In the genomic region with DNA sequence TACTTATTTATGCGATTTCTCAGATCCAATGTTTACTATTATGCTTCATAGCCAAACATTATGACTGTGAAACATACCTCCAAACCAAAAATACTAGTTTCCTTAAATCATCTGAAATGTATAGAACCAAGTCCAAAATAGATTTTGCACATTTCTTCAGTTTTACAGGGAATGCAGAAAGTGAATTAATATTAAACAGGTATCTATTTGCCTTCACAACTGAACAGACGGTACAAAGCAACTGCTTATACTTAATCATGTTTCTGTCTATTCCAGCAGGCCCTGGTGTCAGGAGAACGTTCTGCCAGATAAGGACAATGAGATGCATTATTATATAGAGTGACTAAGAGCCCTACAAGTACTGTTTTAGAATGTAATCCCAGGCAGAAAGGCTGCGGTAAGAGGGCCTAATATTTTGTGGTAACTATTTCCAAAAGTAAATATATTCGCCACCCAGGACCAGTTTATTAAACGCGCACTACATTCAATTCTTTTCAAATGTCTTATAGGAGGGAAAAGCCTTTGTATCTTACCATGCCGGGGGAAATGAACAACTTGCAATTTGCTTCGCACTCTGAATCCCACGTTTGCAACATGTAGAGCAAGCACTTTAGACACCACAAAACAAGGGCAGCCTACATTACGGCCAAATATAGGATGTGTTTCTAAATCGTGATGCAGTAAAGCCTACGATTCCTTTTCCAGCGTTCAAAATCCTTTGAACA, we compare ENCODE assay signal across 8 cellular contexts. TPM values are rescaled to one million over a fixed set of nuclear protein-coding genes. Genes with fewer than 3 reads are reported as not detected.
DNase-seq lines count a peak whose midpoint lies in the region; ATAC-seq and TF ChIP-seq lines count a peak whose summit lies in the region.

No MANE protein-coding gene starts in this region.

- H3K9ac ChIP-seq in MM.1S (ENCODE audit: low read length) (peak overlapping the region; percentile 94), iPS-18a (ENCODE audit: low read length) (peak overlapping the region; percentile 91)

- H3K4me1 Mint-ChIP-seq in activated T-helper 2 cell treated with anti-CD3 and anti-CD28 coated beads, Interferon-gamma antibody, Interleukin-2, Interleukin-4, amounts not matched to agents 10 μg/mL and 5 μg/mL and 100 μg/mL, durations not matched to agents 14 hours and 24 hours and 36 hours (ENCODE audit: low read depth): peaks cover 48% of the 10 kb centered on the region
- peaks cover 44% of the 10 kb centered on the region for H3K4me1 Mint-ChIP-seq in stimulated activated effector memory CD8-positive, alpha-beta T cell treated with anti-CD3 and anti-CD28 coated beads, Interleukin-12 subunit alpha, Interleukin-12 subunit beta, amount 100 ng/mL, for 72 hours

- H3K9me3 ChIP-seq in MM.1S (replicated peaks; ENCODE audit: insufficient read depth, low read length): no peaks in the 10 kb centered on the region
- H3K9me3 ChIP-seq in iPS-18a (ENCODE audit: control insufficient read depth, low read depth, low read length): no peaks in the 10 kb centered on the region

- peaks cover 65% of the 10 kb centered on the region for H3K79me2 ChIP-seq in MM.1S (ENCODE audit: low read length)

- H3K9me2 ChIP-seq in MM.1S (replicated peaks; ENCODE audit: insufficient read depth, low read length): no peaks in the 10 kb centered on the region

- H3K4me2 ChIP-seq in MM.1S (ENCODE audit: low read depth, low read length): peak overlapping the region; percentile 88

- H3K9me3 Mint-ChIP-seq in activated T-helper 2 cell treated with anti-CD3 and anti-CD28 coated beads, Interferon-gamma antibody, Interleukin-2, Interleukin-4, amounts not matched to agents 10 μg/mL and 5 μg/mL and 100 μg/mL, durations not matched to agents 14 hours and 24 hours and 36 hours: no peaks in the 10 kb centered on the region
- no peaks in the 10 kb centered on the region for H3K9me3 Mint-ChIP-seq in stimulated activated effector memory CD8-positive, alpha-beta T cell treated with anti-CD3 and anti-CD28 coated beads, Interleukin-12 subunit alpha, Interleukin-12 subunit beta, amount 100 ng/mL, for 72 hours

- peak overlapping the region; percentile 87 for H3K4me3 Mint-ChIP-seq in activated T-helper 2 cell treated with anti-CD3 and anti-CD28 coated beads, Interferon-gamma antibody, Interleukin-2, Interleukin-4, amounts not matched to agents 10 μg/mL and 5 μg/mL and 100 μg/mL, durations not matched to agents 14 hours and 24 hours and 36 hours (ENCODE audit: low read depth)
- H3K4me3 Mint-ChIP-seq in stimulated activated effector memory CD8-positive, alpha-beta T cell treated with anti-CD3 and anti-CD28 coated beads, Interleukin-12 subunit alpha, Interleukin-12 subunit beta, amount 100 ng/mL, for 72 hours: peak overlapping the region; percentile 93

- H3K27ac ChIP-seq in MM.1S (ENCODE audit: low read length): peak overlapping the region; percentile 67
- peak overlapping the region; percentile 94 for H3K27ac ChIP-seq in iPS-18a (ENCODE audit: low read length)

- H3K27me3 Mint-ChIP-seq in activated T-helper 2 cell treated with anti-CD3 and anti-CD28 coated beads, Interferon-gamma antibody, Interleukin-2, Interleukin-4, amounts not matched to agents 10 μg/mL and 5 μg/mL and 100 μg/mL, durations not matched to agents 14 hours and 24 hours and 36 hours (ENCODE audit: low read depth): peaks cover 4% of the 10 kb centered on the region

- peaks cover 5% of the 10 kb centered on the region for H3K36me3 Mint-ChIP-seq in activated T-helper 2 cell treated with anti-CD3 and anti-CD28 coated beads, Interferon-gamma antibody, Interleukin-2, Interleukin-4, amounts not matched to agents 10 μg/mL and 5 μg/mL and 100 μg/mL, durations not matched to agents 14 hours and 24 hours and 36 hours (ENCODE audit: low read depth)
- H3K36me3 Mint-ChIP-seq in stimulated activated effector memory CD8-positive, alpha-beta T cell treated with anti-CD3 and anti-CD28 coated beads, Interleukin-12 subunit alpha, Interleukin-12 subunit beta, amount 100 ng/mL, for 72 hours: peaks cover 15% of the 10 kb centered on the region

- H2AFZ ChIP-seq in MM.1S (ENCODE audit: low read length): no peak overlapping the region

- H3K27me3 ChIP-seq in MM.1S (replicated peaks; ENCODE audit: insufficient read depth, low read length) (no peaks in the 10 kb centered on the region), iPS-18a (ENCODE audit: control insufficient read depth, insufficient read depth, low read length) (no peaks in the 10 kb centered on the region)

- ATAC-seq in stimulated activated effector memory CD8-positive, alpha-beta T cell treated with anti-CD3 and anti-CD28 coated beads, Interleukin-12 subunit alpha, Interleukin-12 subunit beta, amount 100 ng/mL, for 72 hours: no peak
- ATAC-seq in GM18867 (IDR thresholded peaks at IDR 0.05; ENCODE audit: unreplicated experiment) (no peak), GM19467 (IDR thresholded peaks at IDR 0.05; ENCODE audit: unreplicated experiment) (no peak), sciatic nerve (no peak)

- H3F3A ChIP-seq in MM.1S (ENCODE audit: insufficient read depth, low read length): peaks cover 21% of the 10 kb centered on the region

- H3K4me3 ChIP-seq in MM.1S (ENCODE audit: low read length) (peak overlapping the region; percentile 87), iPS-18a (ENCODE audit: low read length) (peak overlapping the region; percentile 95)

- H4K20me1 ChIP-seq in MM.1S (ENCODE audit: insufficient read depth, low read length): 0 out of 2 replicates have a peak, but pooled peaks cover 7% of the 10 kb centered on the region

- H3K36me3 ChIP-seq in MM.1S (replicated peaks; ENCODE audit: insufficient read depth, low read length) (no peaks in the 10 kb centered on the region; the same call in 1 of the 2 replicates), iPS-18a (ENCODE audit: control insufficient read depth, low read depth, low read length) (no peaks in the 10 kb centered on the region)

- DNase-seq in EL (peak; percentile 55), MM.1S (no peak), sciatic nerve (ENCODE audit: low spot score) (no peak)
- DNase-seq in activated T-helper 2 cell treated with anti-CD3 and anti-CD28 coated beads, Interferon-gamma antibody, Interleukin-2, Interleukin-4, amounts not matched to agents 10 μg/mL and 5 μg/mL and 100 μg/mL, durations not matched to agents 14 hours and 24 hours and 36 hours (ENCODE audit: low spot score): no peak
- DNase-seq in stimulated activated effector memory CD8-positive, alpha-beta T cell treated with anti-CD3 and anti-CD28 coated beads, Interleukin-12 subunit alpha, Interleukin-12 subunit beta, amount 100 ng/mL, for 72 hours (ENCODE audit: low spot score in 2 of 2): no peak

- intact Hi-C loops in activated T-helper 2 cell treated with anti-CD3 and anti-CD28 coated beads, Interferon-gamma antibody, Interleukin-2, Interleukin-4, amounts not matched to agents 10 μg/mL and 5 μg/mL and 100 μg/mL, durations not matched to agents 14 hours and 24 hours and 36 hours (cut with micrococcal nuclease): loop anchor here (2.0 to 5.0 kb wide), 7 partner anchors 65 to 323 kb away; a partner anchor contains a TSS
- intact Hi-C loops in sciatic nerve (cut with DNase I): loop anchor here (5.0 kb wide), 1 partner anchor 128 kb away; a partner anchor contains a TSS

- peak overlapping the region; percentile 84 for H3K27ac Mint-ChIP-seq in activated T-helper 2 cell treated with anti-CD3 and anti-CD28 coated beads, Interferon-gamma antibody, Interleukin-2, Interleukin-4, amounts not matched to agents 10 μg/mL and 5 μg/mL and 100 μg/mL, durations not matched to agents 14 hours and 24 hours and 36 hours
- H3K27ac Mint-ChIP-seq in stimulated activated effector memory CD8-positive, alpha-beta T cell treated with anti-CD3 and anti-CD28 coated beads, Interleukin-12 subunit alpha, Interleukin-12 subunit beta, amount 100 ng/mL, for 72 hours: peak overlapping the region; percentile 98

- TF ChIP-seq CTCF in MM.1S (IDR thresholded peaks at IDR 0.05; ENCODE audit: low read length): no peak

- H3K4me1 ChIP-seq in MM.1S (ENCODE audit: low read length) (peaks cover 36% of the 10 kb centered on the region), iPS-18a (ENCODE audit: control insufficient read depth, low read depth, low read length) (peaks cover 10% of the 10 kb centered on the region)

RNA-seq across cellular contexts. Expression of a gene that starts 1.5 kb away (rescaled TPM):
- 81.5 and 88.8 TPM in 2 replicates for total RNA-seq in activated T-helper 2 cell treated with anti-CD3 and anti-CD28 coated beads, Interferon-gamma antibody, Interleukin-2, Interleukin-4, amounts not matched to agents 10 μg/mL and 5 μg/mL and 100 μg/mL, durations not matched to agents 14 hours and 24 hours and 36 hours
- total RNA-seq in sciatic nerve: 194 TPM
